In genomic region chr7:28755255-28755654, GRCh38 we compare ENCODE assay signal across 11 cellular contexts.
DNase-seq lines count a peak whose midpoint lies in the region; ATAC-seq and TF ChIP-seq lines count a peak whose summit lies in the region.
"Had no signal": no experiment of that assay in that cellular context is flagged by ENCODE, and none has a peak within 500 bp of the region (broad histone marks: within the 10 kb centered on the region; RNA-seq: fewer than 3 reads in every experiment).

No MANE protein-coding gene starts in this region.

- DNase-seq in AG08396 (ENCODE audit: low spot score) (peak; percentile 12), LHCN-M2 (ENCODE audit: low read depth) (peak; percentile 95), mammary epithelial cell (peak; percentile 12), kidney tubule cell (ENCODE audit: low spot score) (peak; percentile 44), cerebellum (ENCODE audit: low spot score) (no peak)
- DNase-seq in stimulated activated CD4-positive, alpha-beta T cell treated with anti-CD3 and anti-CD28 coated beads, Interleukin-2, amount 100 ng/mL, for 48 hours = no peak
- DNase-seq in activated naive CD4-positive, alpha-beta T cell (lab: John Stamatoyannopoulos, UW) = no peak
- DNase-seq: activated CD4-positive, CD25-positive, alpha-beta regulatory T cell treated with anti-CD3 and anti-CD28 coated beads, Interleukin-2, amount 50 U/mL, for 72 hours; activated T-cell treated with anti-CD3 and anti-CD28 coated beads, Interleukin-2, amount 50 U/mL, for 1 hour; stimulated activated CD4-positive, alpha-beta T cell treated with anti-CD3 and anti-CD28 coated beads, Interleukin-2, amount 100 ng/mL, for 24 hours had no signal

- in situ Hi-C loops in mammary epithelial cell (cut with MboI; ENCODE audit: low sequenced_read_pairs in 2 of 2) = no loop called here

- H3K27ac ChIP-seq in mammary epithelial cell (ENCODE audit: insufficient read depth, low read depth, low read length) = no peak overlapping the region

- CTCF ChIA-PET in mammary epithelial cell (lab: Charles Lee; ENCODE audit: low non-redundant PET) = interaction anchor here (0.6 kb wide), 1 partner anchor 81 kb away, joined by 3 read pairs; no protein-coding TSS in a partner anchor

- no peaks in the 10 kb centered on the region for H3K4me1 ChIP-seq in mammary epithelial cell (ENCODE audit: insufficient read depth, low read length)

- no peak overlapping the region for H2AFZ ChIP-seq in mammary epithelial cell (ENCODE audit: low read depth, low read length)

- H4K20me1 ChIP-seq in mammary epithelial cell (ENCODE audit: insufficient read depth, low read length) = no peaks in the 10 kb centered on the region

- H3K27me3 ChIP-seq in mammary epithelial cell (ENCODE audit: insufficient read depth, low read length) = no peaks in the 10 kb centered on the region

- no peak overlapping the region for H3K9ac ChIP-seq in mammary epithelial cell (ENCODE audit: insufficient read depth, low read length)

- ATAC-seq in GM19397 (IDR thresholded peaks at IDR 0.05; ENCODE audit: unreplicated experiment) = no peak

- no peaks in the 10 kb centered on the region for H3K9me3 ChIP-seq in mammary epithelial cell (replicated peaks; ENCODE audit: insufficient read depth, low read length)

- no TSS peak for BruUV-seq in mammary epithelial cell (replicated peaks; lab: Mats Ljungman, UMichigan)

- WGBS in mammary epithelial cell (ENCODE audit: low coverage, missing lambda C conversion rate) = 71% methylated on average over 3 of the region's 3 CpGs

- intact Hi-C loops in mammary epithelial cell (cut with micrococcal nuclease) = no loop called here

- H3K36me3 ChIP-seq in mammary epithelial cell (ENCODE audit: insufficient read depth, low read length) = no peaks in the 10 kb centered on the region

- no peak overlapping the region for H3K4me2 ChIP-seq in mammary epithelial cell (ENCODE audit: insufficient read depth, low read depth, low read length)

- H3K4me3 ChIP-seq in mammary epithelial cell (replicated peaks in 1 of 3; ENCODE audit: insufficient read depth in 1 of 3, low read depth in 2 of 3, low read length in 3 of 3) = no peak overlapping the region

- no peak for TF ChIP-seq CTCF in mammary epithelial cell (conservative IDR thresholded peaks at IDR 0.05 in 1 of 2, IDR thresholded peaks at IDR 0.05 in 1 of 2; ENCODE audit: extremely low read depth in 1 of 2, insufficient read depth in 1 of 2, low read depth in 1 of 2, low read length in 2 of 2)

- H3K79me2 ChIP-seq in mammary epithelial cell (ENCODE audit: insufficient read depth, low read length) = no peaks in the 10 kb centered on the region

- dilution Hi-C loops in mammary epithelial cell (cut with HindIII; ENCODE audit: low sequenced_read_pairs) = no loop called here

Comparison
In these comparisons a context has a peak if more than half of its experiments do, and no peak if none do; other contexts are left out.
1. DNase-seq: peak in AG08396 (single experiment), LHCN-M2 (single experiment), mammary epithelial cell (single experiment) and kidney tubule cell (single experiment); none in stimulated activated CD4-positive, alpha-beta T cell treated with anti-CD3 and anti-CD28 coated beads, Interleukin-2, amount 100 ng/mL, for 48 hours (0 of 2), cerebellum (single experiment) and activated naive CD4-positive, alpha-beta T cell (0 of 4).